Comparison of ENCODE assay signal across 1 cellular context in the genomic region with DNA sequence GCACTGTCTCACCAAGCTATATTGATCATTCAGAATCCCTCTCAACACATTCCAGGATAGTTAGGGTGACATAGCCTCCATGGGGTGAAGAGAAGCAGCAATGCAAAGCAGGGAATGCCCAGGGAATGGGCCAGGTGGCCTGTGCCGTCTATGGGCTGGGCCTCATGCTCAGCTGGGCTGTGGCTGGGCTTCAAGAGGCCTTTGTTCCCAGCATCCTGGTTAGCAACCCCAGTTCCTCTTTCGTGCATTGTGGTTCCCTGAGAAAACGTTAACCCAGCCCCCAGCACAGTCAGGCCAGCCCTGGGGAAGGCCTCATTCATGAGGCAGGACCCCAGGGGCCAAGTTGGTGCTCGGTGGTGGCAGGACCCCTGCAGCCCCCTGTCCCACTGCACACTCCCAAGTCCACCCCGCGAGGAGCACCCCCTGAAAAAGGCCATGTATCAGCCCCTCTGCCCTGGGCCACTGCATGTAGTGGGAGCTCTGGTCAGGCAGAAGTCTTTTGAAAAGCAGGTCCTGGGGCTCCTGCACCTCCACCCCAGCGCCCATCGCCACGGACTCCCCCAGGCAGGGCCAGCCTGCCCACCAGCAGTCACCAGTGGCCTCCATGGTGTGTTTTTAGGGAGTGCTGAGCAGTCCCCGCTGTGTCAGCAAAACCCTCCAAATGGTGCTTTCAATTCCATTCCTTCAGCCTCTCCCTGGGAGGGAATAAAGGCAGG.
TF ChIP-seq lines count a peak whose summit lies in the region.

No MANE protein-coding gene starts in this region.

TF ChIP-seq in K562, 482 proteins besides CTCF, POLR2A, EP300 and RAD21 (continued from another document and continues in another):
- TF ChIP-seq TAF1 (IDR thresholded peaks at IDR 0.05; ENCODE audit: control insufficient read depth, extremely low read depth, insufficient read depth, low read length, severe bottlenecking) (no peak), ELF1 (tag; IDR thresholded peaks at IDR 0.05) (no peak), DDX20 (tag; IDR thresholded peaks at IDR 0.05; ENCODE audit: low read depth) (no peak), HDGF (IDR thresholded peaks at IDR 0.05) (no peak), SMC3 (conservative IDR thresholded peaks at IDR 0.05; ENCODE audit: insufficient read depth, low read depth, low read length) (no peak), ZFPM2 (CRISPR knock-in tag; IDR thresholded peaks at IDR 0.05) (no peak), EGR1 (conservative IDR thresholded peaks at IDR 0.05) (no peak), SIN3B (IDR thresholded peaks at IDR 0.05; ENCODE audit: low read depth) (no peak), TOE1 (IDR thresholded peaks at IDR 0.05; ENCODE audit: borderline replicate concordance) (no peak), TOE1 (CRISPR knock-in tag; IDR thresholded peaks at IDR 0.05; ENCODE audit: borderline replicate concordance, low read depth) (no peak), MED1 (CRISPR knock-in tag; IDR thresholded peaks at IDR 0.05; ENCODE audit: borderline replicate concordance) (no peak), RBFOX2 (IDR thresholded peaks at IDR 0.05; ENCODE audit: low read depth, low read length) (no peak; the same call in 1 of the 2 replicates), STAG1 (CRISPR knock-in tag; IDR thresholded peaks at IDR 0.05; ENCODE audit: borderline replicate concordance) (no peak), ELF4 (CRISPR knock-in tag; IDR thresholded peaks at IDR 0.05) (peak; percentile 69; the same call in 1 of the 2 replicates), RBM25 (IDR thresholded peaks at IDR 0.05; ENCODE audit: low read depth, low read length, severe bottlenecking) (no peak), ZNF766 (CRISPR knock-in tag; conservative IDR thresholded peaks at IDR 0.05) (no peak; the same call in 1 of the 2 replicates), HCFC1 (IDR thresholded peaks at IDR 0.05; ENCODE audit: low read depth, low read length) (no peak), NCOA6 (IDR thresholded peaks at IDR 0.05) (no peak), CHCHD3 (CRISPR knock-in tag; IDR thresholded peaks at IDR 0.05) (no peak), TCFL5 (CRISPR knock-in tag; conservative IDR thresholded peaks at IDR 0.05) (peak; percentile 55; the same call in 1 of the 2 replicates), TBL1XR1 (IDR thresholded peaks at IDR 0.05; ENCODE audit: low read length in 2 of 2) (no peak), ZNF217 (CRISPR knock-in tag; IDR thresholded peaks at IDR 0.05) (no peak), SMAD2 (IDR thresholded peaks at IDR 0.05; ENCODE audit: low read depth, low read length) (no peak), SNIP1 (IDR thresholded peaks at IDR 0.05; ENCODE audit: low read depth) (no peak), ARNT (IDR thresholded peaks at IDR 0.05) (no peak), ASH1L (IDR thresholded peaks at IDR 0.05; ENCODE audit: borderline replicate concordance, low read depth, partially characterized antibody) (no peak), HDAC2 (IDR thresholded peaks at IDR 0.05) (no peak), HMG20A (CRISPR knock-in tag; conservative IDR thresholded peaks at IDR 0.05) (no peak), SRSF7 (optimal IDR thresholded peaks at IDR 0.05; ENCODE audit: low read depth, low read length) (no peak), FOXA1 (IDR thresholded peaks at IDR 0.05; ENCODE audit: borderline replicate concordance) (no peak), RBBP5 (IDR thresholded peaks at IDR 0.05; ENCODE audit: borderline replicate concordance, insufficient read depth, low read length, poor library complexity, severe bottlenecking) (no peak), NFYB (IDR thresholded peaks at IDR 0.05; ENCODE audit: extremely low read depth, insufficient read length) (no peak), XRCC5 (IDR thresholded peaks at IDR 0.05; ENCODE audit: low read depth, low read length) (no peak), TGIF2 (CRISPR knock-in tag; IDR thresholded peaks at IDR 0.05) (no peak)
- TF ChIP-seq, protein P1, sequence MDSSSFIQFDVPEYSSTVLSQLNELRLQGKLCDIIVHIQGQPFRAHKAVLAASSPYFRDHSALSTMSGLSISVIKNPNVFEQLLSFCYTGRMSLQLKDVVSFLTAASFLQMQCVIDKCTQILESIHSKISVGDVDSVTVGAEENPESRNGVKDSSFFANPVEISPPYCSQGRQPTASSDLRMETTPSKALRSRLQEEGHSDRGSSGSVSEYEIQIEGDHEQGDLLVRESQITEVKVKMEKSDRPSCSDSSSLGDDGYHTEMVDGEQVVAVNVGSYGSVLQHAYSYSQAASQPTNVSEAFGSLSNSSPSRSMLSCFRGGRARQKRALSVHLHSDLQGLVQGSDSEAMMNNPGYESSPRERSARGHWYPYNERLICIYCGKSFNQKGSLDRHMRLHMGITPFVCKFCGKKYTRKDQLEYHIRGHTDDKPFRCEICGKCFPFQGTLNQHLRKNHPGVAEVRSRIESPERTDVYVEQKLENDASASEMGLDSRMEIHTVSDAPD (CRISPR knock-in tag; IDR thresholded peaks at IDR 0.05): no peak
- TF ChIP-seq, protein P2, sequence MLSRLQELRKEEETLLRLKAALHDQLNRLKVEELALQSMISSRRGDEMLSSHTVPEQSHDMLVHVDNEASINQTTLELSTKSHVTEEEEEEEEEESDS (CRISPR knock-in tag; IDR thresholded peaks at IDR 0.05): no peak
- TF ChIP-seq, protein P3, sequence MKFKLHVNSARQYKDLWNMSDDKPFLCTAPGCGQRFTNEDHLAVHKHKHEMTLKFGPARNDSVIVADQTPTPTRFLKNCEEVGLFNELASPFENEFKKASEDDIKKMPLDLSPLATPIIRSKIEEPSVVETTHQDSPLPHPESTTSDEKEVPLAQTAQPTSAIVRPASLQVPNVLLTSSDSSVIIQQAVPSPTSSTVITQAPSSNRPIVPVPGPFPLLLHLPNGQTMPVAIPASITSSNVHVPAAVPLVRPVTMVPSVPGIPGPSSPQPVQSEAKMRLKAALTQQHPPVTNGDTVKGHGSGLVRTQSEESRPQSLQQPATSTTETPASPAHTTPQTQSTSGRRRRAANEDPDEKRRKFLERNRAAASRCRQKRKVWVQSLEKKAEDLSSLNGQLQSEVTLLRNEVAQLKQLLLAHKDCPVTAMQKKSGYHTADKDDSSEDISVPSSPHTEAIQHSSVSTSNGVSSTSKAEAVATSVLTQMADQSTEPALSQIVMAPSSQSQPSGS (CRISPR knock-in tag; IDR thresholded peaks at IDR 0.05): no peak
- TF ChIP-seq, protein P4, sequence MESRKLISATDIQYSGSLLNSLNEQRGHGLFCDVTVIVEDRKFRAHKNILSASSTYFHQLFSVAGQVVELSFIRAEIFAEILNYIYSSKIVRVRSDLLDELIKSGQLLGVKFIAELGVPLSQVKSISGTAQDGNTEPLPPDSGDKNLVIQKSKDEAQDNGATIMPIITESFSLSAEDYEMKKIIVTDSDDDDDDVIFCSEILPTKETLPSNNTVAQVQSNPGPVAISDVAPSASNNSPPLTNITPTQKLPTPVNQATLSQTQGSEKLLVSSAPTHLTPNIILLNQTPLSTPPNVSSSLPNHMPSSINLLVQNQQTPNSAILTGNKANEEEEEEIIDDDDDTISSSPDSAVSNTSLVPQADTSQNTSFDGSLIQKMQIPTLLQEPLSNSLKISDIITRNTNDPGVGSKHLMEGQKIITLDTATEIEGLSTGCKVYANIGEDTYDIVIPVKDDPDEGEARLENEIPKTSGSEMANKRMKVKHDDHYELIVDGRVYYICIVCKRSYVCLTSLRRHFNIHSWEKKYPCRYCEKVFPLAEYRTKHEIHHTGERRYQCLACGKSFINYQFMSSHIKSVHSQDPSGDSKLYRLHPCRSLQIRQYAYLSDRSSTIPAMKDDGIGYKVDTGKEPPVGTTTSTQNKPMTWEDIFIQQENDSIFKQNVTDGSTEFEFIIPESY (CRISPR knock-in tag; IDR thresholded peaks at IDR 0.05): 0 out of 2 replicates have a peak, but pooled peaks have one; percentile 3
- TF ChIP-seq, protein P5, sequence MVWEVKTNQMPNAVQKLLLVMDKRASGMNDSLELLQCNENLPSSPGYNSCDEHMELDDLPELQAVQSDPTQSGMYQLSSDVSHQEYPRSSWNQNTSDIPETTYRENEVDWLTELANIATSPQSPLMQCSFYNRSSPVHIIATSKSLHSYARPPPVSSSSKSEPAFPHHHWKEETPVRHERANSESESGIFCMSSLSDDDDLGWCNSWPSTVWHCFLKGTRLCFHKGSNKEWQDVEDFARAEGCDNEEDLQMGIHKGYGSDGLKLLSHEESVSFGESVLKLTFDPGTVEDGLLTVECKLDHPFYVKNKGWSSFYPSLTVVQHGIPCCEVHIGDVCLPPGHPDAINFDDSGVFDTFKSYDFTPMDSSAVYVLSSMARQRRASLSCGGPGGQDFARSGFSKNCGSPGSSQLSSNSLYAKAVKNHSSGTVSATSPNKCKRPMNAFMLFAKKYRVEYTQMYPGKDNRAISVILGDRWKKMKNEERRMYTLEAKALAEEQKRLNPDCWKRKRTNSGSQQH (CRISPR knock-in tag; IDR thresholded peaks at IDR 0.05): no peak
- TF ChIP-seq, protein P6, sequence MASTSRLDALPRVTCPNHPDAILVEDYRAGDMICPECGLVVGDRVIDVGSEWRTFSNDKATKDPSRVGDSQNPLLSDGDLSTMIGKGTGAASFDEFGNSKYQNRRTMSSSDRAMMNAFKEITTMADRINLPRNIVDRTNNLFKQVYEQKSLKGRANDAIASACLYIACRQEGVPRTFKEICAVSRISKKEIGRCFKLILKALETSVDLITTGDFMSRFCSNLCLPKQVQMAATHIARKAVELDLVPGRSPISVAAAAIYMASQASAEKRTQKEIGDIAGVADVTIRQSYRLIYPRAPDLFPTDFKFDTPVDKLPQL (IDR thresholded peaks at IDR 0.05; ENCODE audit: extremely low read depth, insufficient read length): no peak
- TF ChIP-seq, protein P7, sequence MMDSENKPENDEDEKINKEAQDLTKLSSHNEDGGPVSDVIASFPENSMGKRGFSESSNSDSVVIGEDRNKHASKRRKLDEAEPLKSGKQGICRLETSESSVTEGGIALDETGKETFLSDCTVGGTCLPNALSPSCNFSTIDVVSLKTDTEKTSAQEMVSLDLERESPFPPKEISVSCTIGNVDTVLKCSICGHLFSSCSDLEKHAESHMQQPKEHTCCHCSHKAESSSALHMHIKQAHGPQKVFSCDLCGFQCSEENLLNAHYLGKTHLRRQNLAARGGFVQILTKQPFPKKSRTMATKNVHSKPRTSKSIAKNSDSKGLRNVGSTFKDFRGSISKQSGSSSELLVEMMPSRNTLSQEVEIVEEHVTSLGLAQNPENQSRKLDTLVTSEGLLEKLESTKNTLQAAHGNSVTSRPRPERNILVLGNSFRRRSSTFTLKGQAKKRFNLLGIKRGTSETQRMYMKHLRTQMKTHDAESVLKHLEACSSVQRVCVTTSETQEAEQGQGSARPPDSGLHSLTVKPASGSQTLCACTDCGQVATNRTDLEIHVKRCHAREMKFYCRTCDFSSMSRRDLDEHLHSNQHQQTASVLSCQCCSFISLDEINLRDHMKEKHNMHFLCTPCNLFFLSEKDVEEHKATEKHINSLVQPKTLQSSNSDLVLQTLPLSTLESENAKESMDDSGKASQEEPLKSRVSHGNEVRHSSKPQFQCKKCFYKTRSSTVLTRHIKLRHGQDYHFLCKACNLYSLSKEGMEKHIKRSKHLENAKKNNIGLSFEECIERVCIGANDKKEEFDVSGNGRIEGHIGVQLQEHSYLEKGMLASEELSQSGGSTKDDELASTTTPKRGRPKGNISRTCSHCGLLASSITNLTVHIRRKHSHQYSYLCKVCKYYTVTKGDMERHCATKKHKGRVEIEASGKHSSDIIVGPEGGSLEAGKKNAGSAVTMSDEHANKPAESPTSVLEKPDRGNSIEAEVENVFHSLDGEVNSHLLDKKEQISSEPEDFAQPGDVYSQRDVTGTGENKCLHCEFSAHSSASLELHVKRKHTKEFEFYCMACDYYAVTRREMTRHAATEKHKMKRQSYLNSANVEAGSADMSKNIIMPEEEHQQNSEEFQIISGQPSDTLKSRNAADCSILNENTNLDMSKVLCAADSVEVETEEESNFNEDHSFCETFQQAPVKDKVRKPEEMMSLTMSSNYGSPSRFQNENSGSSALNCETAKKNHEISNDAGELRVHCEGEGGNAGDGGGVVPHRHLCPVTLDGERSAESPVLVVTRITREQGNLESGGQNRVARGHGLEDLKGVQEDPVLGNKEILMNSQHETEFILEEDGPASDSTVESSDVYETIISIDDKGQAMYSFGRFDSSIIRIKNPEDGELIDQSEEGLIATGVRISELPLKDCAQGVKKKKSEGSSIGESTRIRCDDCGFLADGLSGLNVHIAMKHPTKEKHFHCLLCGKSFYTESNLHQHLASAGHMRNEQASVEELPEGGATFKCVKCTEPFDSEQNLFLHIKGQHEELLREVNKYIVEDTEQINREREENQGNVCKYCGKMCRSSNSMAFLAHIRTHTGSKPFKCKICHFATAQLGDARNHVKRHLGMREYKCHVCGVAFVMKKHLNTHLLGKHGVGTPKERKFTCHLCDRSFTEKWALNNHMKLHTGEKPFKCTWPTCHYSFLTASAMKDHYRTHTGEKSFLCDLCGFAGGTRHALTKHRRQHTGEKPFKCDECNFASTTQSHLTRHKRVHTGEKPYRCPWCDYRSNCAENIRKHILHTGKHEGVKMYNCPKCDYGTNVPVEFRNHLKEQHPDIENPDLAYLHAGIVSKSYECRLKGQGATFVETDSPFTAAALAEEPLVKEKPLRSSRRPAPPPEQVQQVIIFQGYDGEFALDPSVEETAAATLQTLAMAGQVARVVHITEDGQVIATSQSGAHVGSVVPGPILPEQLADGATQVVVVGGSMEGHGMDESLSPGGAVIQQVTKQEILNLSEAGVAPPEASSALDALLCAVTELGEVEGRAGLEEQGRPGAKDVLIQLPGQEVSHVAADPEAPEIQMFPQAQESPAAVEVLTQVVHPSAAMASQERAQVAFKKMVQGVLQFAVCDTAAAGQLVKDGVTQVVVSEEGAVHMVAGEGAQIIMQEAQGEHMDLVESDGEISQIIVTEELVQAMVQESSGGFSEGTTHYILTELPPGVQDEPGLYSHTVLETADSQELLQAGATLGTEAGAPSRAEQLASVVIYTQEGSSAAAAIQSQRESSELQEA (IDR thresholded peaks at IDR 0.05; ENCODE audit: low read depth): no peak
- TF ChIP-seq, protein P8, sequence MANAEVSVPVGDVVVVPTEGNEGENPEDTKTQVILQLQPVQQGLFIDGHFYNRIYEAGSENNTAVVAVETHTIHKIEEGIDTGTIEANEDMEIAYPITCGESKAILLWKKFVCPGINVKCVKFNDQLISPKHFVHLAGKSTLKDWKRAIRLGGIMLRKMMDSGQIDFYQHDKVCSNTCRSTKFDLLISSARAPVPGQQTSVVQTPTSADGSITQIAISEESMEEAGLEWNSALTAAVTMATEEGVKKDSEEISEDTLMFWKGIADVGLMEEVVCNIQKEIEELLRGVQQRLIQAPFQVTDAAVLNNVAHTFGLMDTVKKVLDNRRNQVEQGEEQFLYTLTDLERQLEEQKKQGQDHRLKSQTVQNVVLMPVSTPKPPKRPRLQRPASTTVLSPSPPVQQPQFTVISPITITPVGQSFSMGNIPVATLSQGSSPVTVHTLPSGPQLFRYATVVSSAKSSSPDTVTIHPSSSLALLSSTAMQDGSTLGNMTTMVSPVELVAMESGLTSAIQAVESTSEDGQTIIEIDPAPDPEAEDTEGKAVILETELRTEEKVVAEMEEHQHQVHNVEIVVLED (CRISPR knock-in tag; IDR thresholded peaks at IDR 0.05): peak; percentile 57
- TF ChIP-seq, protein P9, sequence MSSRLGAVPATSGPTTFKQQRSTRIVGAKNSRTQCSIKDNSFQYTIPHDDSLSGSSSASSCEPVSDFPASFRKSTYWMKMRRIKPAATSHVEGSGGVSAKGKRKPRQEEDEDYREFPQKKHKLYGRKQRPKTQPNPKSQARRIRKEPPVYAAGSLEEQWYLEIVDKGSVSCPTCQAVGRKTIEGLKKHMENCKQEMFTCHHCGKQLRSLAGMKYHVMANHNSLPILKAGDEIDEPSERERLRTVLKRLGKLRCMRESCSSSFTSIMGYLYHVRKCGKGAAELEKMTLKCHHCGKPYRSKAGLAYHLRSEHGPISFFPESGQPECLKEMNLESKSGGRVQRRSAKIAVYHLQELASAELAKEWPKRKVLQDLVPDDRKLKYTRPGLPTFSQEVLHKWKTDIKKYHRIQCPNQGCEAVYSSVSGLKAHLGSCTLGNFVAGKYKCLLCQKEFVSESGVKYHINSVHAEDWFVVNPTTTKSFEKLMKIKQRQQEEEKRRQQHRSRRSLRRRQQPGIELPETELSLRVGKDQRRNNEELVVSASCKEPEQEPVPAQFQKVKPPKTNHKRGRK (tag; IDR thresholded peaks at IDR 0.05): no peak
